ENCODE assay signal across 1 cellular context in the genomic region with DNA sequence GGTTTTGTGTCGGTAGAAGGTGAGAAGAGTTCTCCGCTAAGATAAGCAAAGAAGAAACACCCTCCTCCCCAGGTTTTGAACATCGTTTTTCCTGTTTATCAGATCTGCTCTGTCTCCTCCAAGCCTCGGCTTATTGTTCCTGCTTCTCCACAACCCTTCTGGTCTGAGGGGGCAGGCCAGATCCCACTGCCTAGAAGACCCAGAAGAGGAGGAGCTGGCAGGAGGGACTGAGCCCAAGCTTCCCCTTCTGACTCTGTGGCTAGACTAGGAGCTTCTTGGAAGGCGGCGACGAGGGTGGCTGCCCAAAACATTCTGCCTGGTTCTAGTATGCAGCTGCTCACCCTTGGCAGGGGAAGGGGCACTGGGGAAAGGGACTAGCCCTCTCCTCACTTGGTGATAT.
TF ChIP-seq lines count a peak whose summit lies in the region.

No MANE protein-coding gene starts in this region.

TF ChIP-seq in endothelial cell of umbilical vein, 7 proteins besides CTCF, POLR2A, EP300 and RAD21:
- TF ChIP-seq, protein P1, sequence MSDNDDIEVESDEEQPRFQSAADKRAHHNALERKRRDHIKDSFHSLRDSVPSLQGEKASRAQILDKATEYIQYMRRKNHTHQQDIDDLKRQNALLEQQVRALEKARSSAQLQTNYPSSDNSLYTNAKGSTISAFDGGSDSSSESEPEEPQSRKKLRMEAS (IDR thresholded peaks at IDR 0.05; ENCODE audit: insufficient read depth, insufficient read length) = no peak
- no peak for TF ChIP-seq MYC (IDR thresholded peaks at IDR 0.05; ENCODE audit: low read depth, low read length)
